ENCODE assay signal across 11 cellular contexts in genomic region chr5:95884021-95884333, GRCh38.
DNase-seq lines count a peak whose midpoint lies in the region; ATAC-seq and TF ChIP-seq lines count a peak whose summit lies in the region.
"Had no signal": no experiment of that assay in that cellular context is flagged by ENCODE, and none has a peak within 500 bp of the region (broad histone marks: within the 10 kb centered on the region; RNA-seq: fewer than 3 reads in every experiment).

No MANE protein-coding gene starts in this region.

- peak; percentile 51 for ATAC-seq in GM18502 (IDR thresholded peaks at IDR 0.05; ENCODE audit: poor library complexity, unreplicated experiment)

- TF ChIP-seq CTCF in liver (IDR thresholded peaks at IDR 0.05; ENCODE audit: low read depth, low read length, missing input control) (no peak), GM13976 (IDR thresholded peaks at IDR 0.05; ENCODE audit: borderline replicate concordance, control extremely low read depth, extremely low read depth, insufficient read depth, missing control alignments) (no peak)

- 81% methylated on average over 4 of the region's 4 CpGs for WGBS in liver

- no peak for TF ChIP-seq RAD21 in liver (IDR thresholded peaks at IDR 0.05)

- H3K4me1 ChIP-seq in liver (ENCODE audit: control insufficient read depth in 4 of 4, insufficient read depth in 4 of 4, low read length in 3 of 4) = peaks cover 15 to 34% (median 17%) of the 10 kb centered on the region in 4 donors

- no peaks in the 10 kb centered on the region for H3K9me3 ChIP-seq in liver (ENCODE audit: control insufficient read depth in 4 of 4, low read length in 3 of 4)

- intact Hi-C loops in posterior cingulate gyrus (cut with DNase I) = no loop called here

- H3K36me3 ChIP-seq in liver (ENCODE audit: control insufficient read depth in 4 of 4, insufficient read depth in 3 of 4, low read depth in 1 of 4, low read length in 3 of 4) = peaks cover 0 to 10% (median 10%) of the 10 kb centered on the region in 4 donors

- H3K27ac ChIP-seq in liver (ENCODE audit: low read depth in 1 of 2, low read length in 2 of 2) = peak overlapping the region; percentile 31 to 62

- in situ Hi-C loops in GM13976 (cut with MboI; ENCODE audit: low sequenced_read_pairs, unreplicated experiment) = no loop called here

- DNase-seq in HCEC 1CT (peak; percentile 60), OCI-M1 (lab: John Stamatoyannopoulos, UW) (peak; percentile 84), NK-92 (lab: John Stamatoyannopoulos, UW; ENCODE audit: unreplicated experiment) (no peak), posterior cingulate gyrus (no peak), GM13976 (ENCODE audit: low spot score) (no peak)
- DNase-seq in activated effector memory CD4-positive, alpha-beta T cell treated with anti-CD3 and anti-CD28 coated beads, Interleukin-2, amount 50 U/mL, for 16 hours = no peak
- DNase-seq: caudate nucleus, midbrain, NCI-H1105 had no signal

- H3K9ac ChIP-seq in liver (ENCODE audit: low read depth in 1 of 2, low read length in 2 of 2) = no peak overlapping the region

- no peaks in the 10 kb centered on the region for H3K27me3 ChIP-seq in liver (ENCODE audit: control insufficient read depth in 4 of 4, insufficient read depth in 4 of 4, low read length in 3 of 4)

- H3K4me3 ChIP-seq in liver (ENCODE audit: low read depth in 1 of 3, low read length in 3 of 3) = no peak overlapping the region

TF ChIP-seq in liver, 16 proteins besides CTCF, POLR2A, EP300 and RAD21:
- no peak for TF ChIP-seq RXRA (IDR thresholded peaks at IDR 0.05)
- TF ChIP-seq SP1 (IDR thresholded peaks at IDR 0.05) = no peak
- no peak for TF ChIP-seq GABPA (IDR thresholded peaks at IDR 0.05 in 1 of 2, conservative IDR thresholded peaks at IDR 0.05 in 1 of 2)
- TF ChIP-seq MAX (IDR thresholded peaks at IDR 0.05) = no peak
- TF ChIP-seq REST (IDR thresholded peaks at IDR 0.05) = no peak
- no peak for TF ChIP-seq TAF1 (conservative IDR thresholded peaks at IDR 0.05)
- no peak for TF ChIP-seq EGR1 (IDR thresholded peaks at IDR 0.05; ENCODE audit: low read depth in 2 of 2)
- no peak for TF ChIP-seq NR2F2 (IDR thresholded peaks at IDR 0.05)
- TF ChIP-seq ZBTB33 (IDR thresholded peaks at IDR 0.05) = no peak
- TF ChIP-seq YY1 (IDR thresholded peaks at IDR 0.05) = no peak
- no peak for TF ChIP-seq HNF4G (IDR thresholded peaks at IDR 0.05)
- no peak for TF ChIP-seq FOXA2 (IDR thresholded peaks at IDR 0.05)
- no peak for TF ChIP-seq JUND (IDR thresholded peaks at IDR 0.05)
- TF ChIP-seq FOXA1 (IDR thresholded peaks at IDR 0.05) = no peak
- no peak for TF ChIP-seq HNF4A (conservative IDR thresholded peaks at IDR 0.05)
- no peak for TF ChIP-seq ATF3 (IDR thresholded peaks at IDR 0.05)

Comparison
In these comparisons a context has a peak if more than half of its experiments do, and no peak if none do; other contexts are left out.
1. DNase-seq: peak in HCEC 1CT (single experiment) and OCI-M1 (single experiment); none in NK-92 (single experiment), activated effector memory CD4-positive, alpha-beta T cell treated with anti-CD3 and anti-CD28 coated beads, Interleukin-2, amount 50 U/mL, for 16 hours (single experiment), posterior cingulate gyrus (0 of 10) and GM13976 (single experiment).